ENCODE assay signal across 1 cellular context in genomic region chr2:73113634-73113958, GRCh38.
A peak's percentile ranks its signal among the peaks of the same experiment; 100 is the strongest.
TF ChIP-seq lines count a peak whose summit lies in the region.

No MANE protein-coding gene starts in this region.

TF ChIP-seq in HEK293, 187 proteins besides CTCF, POLR2A, EP300 and RAD21 (continued from another document and continues in another):
- no peak for TF ChIP-seq ZBTB10 (tag by site-specific recombination; IDR thresholded peaks at IDR 0.05)
- TF ChIP-seq ZNF530 (tag by site-specific recombination; IDR thresholded peaks at IDR 0.05; ENCODE audit: low read depth): no peak
- TF ChIP-seq, protein P1, sequence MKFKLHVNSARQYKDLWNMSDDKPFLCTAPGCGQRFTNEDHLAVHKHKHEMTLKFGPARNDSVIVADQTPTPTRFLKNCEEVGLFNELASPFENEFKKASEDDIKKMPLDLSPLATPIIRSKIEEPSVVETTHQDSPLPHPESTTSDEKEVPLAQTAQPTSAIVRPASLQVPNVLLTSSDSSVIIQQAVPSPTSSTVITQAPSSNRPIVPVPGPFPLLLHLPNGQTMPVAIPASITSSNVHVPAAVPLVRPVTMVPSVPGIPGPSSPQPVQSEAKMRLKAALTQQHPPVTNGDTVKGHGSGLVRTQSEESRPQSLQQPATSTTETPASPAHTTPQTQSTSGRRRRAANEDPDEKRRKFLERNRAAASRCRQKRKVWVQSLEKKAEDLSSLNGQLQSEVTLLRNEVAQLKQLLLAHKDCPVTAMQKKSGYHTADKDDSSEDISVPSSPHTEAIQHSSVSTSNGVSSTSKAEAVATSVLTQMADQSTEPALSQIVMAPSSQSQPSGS (tag by site-specific recombination; IDR thresholded peaks at IDR 0.05; ENCODE audit: low read depth): 0 out of 2 replicates have a peak, but pooled peaks have one; percentile 46
- no peak for TF ChIP-seq ZNF555 (tag by site-specific recombination; conservative IDR thresholded peaks at IDR 0.05)
- TF ChIP-seq ZNF266 (tag by site-specific recombination; IDR thresholded peaks at IDR 0.05; ENCODE audit: low read depth): no peak
- no peak for TF ChIP-seq ZNF112 (tag by site-specific recombination; IDR thresholded peaks at IDR 0.05)
- TF ChIP-seq, protein P2, sequence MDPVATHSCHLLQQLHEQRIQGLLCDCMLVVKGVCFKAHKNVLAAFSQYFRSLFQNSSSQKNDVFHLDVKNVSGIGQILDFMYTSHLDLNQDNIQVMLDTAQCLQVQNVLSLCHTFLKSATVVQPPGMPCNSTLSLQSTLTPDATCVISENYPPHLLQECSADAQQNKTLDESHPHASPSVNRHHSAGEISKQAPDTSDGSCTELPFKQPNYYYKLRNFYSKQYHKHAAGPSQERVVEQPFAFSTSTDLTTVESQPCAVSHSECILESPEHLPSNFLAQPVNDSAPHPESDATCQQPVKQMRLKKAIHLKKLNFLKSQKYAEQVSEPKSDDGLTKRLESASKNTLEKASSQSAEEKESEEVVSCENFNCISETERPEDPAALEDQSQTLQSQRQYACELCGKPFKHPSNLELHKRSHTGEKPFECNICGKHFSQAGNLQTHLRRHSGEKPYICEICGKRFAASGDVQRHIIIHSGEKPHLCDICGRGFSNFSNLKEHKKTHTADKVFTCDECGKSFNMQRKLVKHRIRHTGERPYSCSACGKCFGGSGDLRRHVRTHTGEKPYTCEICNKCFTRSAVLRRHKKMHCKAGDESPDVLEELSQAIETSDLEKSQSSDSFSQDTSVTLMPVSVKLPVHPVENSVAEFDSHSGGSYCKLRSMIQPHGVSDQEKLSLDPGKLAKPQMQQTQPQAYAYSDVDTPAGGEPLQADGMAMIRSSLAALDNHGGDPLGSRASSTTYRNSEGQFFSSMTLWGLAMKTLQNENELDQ (tag by site-specific recombination; IDR thresholded peaks at IDR 0.05; ENCODE audit: low read depth): no peak
- TF ChIP-seq SP7 (tag by site-specific recombination; IDR thresholded peaks at IDR 0.05): 0 out of 2 replicates have a peak, but pooled peaks have one; percentile 63
- TF ChIP-seq, protein P3, sequence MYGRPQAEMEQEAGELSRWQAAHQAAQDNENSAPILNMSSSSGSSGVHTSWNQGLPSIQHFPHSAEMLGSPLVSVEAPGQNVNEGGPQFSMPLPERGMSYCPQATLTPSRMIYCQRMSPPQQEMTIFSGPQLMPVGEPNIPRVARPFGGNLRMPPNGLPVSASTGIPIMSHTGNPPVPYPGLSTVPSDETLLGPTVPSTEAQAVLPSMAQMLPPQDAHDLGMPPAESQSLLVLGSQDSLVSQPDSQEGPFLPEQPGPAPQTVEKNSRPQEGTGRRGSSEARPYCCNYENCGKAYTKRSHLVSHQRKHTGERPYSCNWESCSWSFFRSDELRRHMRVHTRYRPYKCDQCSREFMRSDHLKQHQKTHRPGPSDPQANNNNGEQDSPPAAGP (tag by site-specific recombination; IDR thresholded peaks at IDR 0.05): no peak
- no peak for TF ChIP-seq ZNF529 (tag by site-specific recombination; IDR thresholded peaks at IDR 0.05; ENCODE audit: insufficient replicate concordance)
- TF ChIP-seq SCRT1 (tag by site-specific recombination; IDR thresholded peaks at IDR 0.05; ENCODE audit: borderline replicate concordance): no peak
- no peak for TF ChIP-seq ZNF704 (tag by site-specific recombination; IDR thresholded peaks at IDR 0.05)
- no peak for TF ChIP-seq ZNF76 (tag by site-specific recombination; IDR thresholded peaks at IDR 0.05; ENCODE audit: borderline replicate concordance, low read depth)
- no peak for TF ChIP-seq ZNF214 (tag by site-specific recombination; IDR thresholded peaks at IDR 0.05; ENCODE audit: borderline replicate concordance)
- TF ChIP-seq ZNF426 (tag by site-specific recombination; IDR thresholded peaks at IDR 0.05): no peak
- no peak for TF ChIP-seq PRDM6 (tag by site-specific recombination; IDR thresholded peaks at IDR 0.05)
- TF ChIP-seq ZNF37A (tag by site-specific recombination; IDR thresholded peaks at IDR 0.05): no peak
- no peak for TF ChIP-seq ZNF10 (tag by site-specific recombination; IDR thresholded peaks at IDR 0.05)
- TF ChIP-seq ZNF155 (tag by site-specific recombination; IDR thresholded peaks at IDR 0.05): no peak
- no peak for TF ChIP-seq ZNF544 (tag by site-specific recombination; IDR thresholded peaks at IDR 0.05)
- no peak for TF ChIP-seq ZNF830 (tag by site-specific recombination; IDR thresholded peaks at IDR 0.05; ENCODE audit: low read depth)
- TF ChIP-seq ZNF133 (tag by site-specific recombination; IDR thresholded peaks at IDR 0.05): no peak
- TF ChIP-seq ZNF140 (tag by site-specific recombination; IDR thresholded peaks at IDR 0.05): no peak
- TF ChIP-seq ZIC2 (tag by site-specific recombination; IDR thresholded peaks at IDR 0.05): no peak
- TF ChIP-seq ZNF600 (tag by site-specific recombination; IDR thresholded peaks at IDR 0.05): peak; percentile 2; the same call in 1 of the 2 replicates
- peak; percentile 55; the same call in 1 of the 2 replicates for TF ChIP-seq ZBTB17 (tag by site-specific recombination; IDR thresholded peaks at IDR 0.05)
- no peak for TF ChIP-seq ZNF654 (tag by site-specific recombination; IDR thresholded peaks at IDR 0.05; ENCODE audit: low read depth)
- TF ChIP-seq ZNF677 (tag by site-specific recombination; IDR thresholded peaks at IDR 0.05): no peak
- 0 out of 2 replicates have a peak, but pooled peaks have one; percentile 2 for TF ChIP-seq WT1 (tag by site-specific recombination; IDR thresholded peaks at IDR 0.05)
- TF ChIP-seq TRIM28 (IDR thresholded peaks at IDR 0.05; ENCODE audit: borderline replicate concordance, low read length): no peak
- no peak for TF ChIP-seq ZBTB20 (tag by site-specific recombination; IDR thresholded peaks at IDR 0.05)
- no peak for TF ChIP-seq ZFP41 (tag by site-specific recombination; IDR thresholded peaks at IDR 0.05; ENCODE audit: borderline replicate concordance)
- TF ChIP-seq ZNF175 (tag by site-specific recombination; IDR thresholded peaks at IDR 0.05): no peak
- no peak for TF ChIP-seq ZNF169 (tag by site-specific recombination; IDR thresholded peaks at IDR 0.05)
- no peak for TF ChIP-seq ZNF660 (tag by site-specific recombination; IDR thresholded peaks at IDR 0.05)
- TF ChIP-seq YY2 (tag by site-specific recombination; IDR thresholded peaks at IDR 0.05): no peak
- no peak for TF ChIP-seq ZNF211 (tag by site-specific recombination; IDR thresholded peaks at IDR 0.05; ENCODE audit: low read depth)
- no peak for TF ChIP-seq GLI2 (tag by site-specific recombination; IDR thresholded peaks at IDR 0.05; ENCODE audit: borderline replicate concordance, low read depth)
- no peak for TF ChIP-seq ZNF24 (tag by site-specific recombination; IDR thresholded peaks at IDR 0.05)
- no peak for TF ChIP-seq ZNF580 (tag by site-specific recombination; IDR thresholded peaks at IDR 0.05)
- no peak for TF ChIP-seq ZNF670 (tag by site-specific recombination; IDR thresholded peaks at IDR 0.05; ENCODE audit: low read depth)
- TF ChIP-seq PRDM2 (tag by site-specific recombination; IDR thresholded peaks at IDR 0.05; ENCODE audit: borderline replicate concordance): no peak
- TF ChIP-seq SALL2 (tag by site-specific recombination; IDR thresholded peaks at IDR 0.05; ENCODE audit: borderline replicate concordance): no peak
- TF ChIP-seq GLIS1 (tag by site-specific recombination; IDR thresholded peaks at IDR 0.05): peak; percentile 75
- no peak for TF ChIP-seq OVOL3 (tag by site-specific recombination; IDR thresholded peaks at IDR 0.05)
